ENCODE assay signal across 19 cellular contexts in the genomic region with DNA sequence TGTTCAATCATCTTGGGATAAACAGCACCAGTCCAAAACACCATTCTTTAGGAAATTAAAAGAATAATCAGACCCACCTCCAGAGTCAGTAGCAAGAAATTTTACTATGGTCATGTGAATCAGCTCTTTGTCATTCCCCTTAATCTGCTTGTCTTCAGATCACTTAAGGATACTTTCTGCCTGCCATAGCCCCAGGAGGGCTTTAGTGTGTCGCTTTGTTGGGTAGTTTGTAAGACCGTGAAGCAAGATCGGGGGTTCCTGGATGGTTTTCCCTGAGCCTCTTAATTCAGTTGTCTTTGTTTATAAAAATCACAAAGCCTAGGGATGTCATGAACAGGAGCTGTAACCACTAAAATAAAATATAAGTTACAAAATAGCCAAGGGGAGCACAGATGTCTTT.
DNase-seq lines count a peak whose midpoint lies in the region; ATAC-seq, FAIRE-seq and TF ChIP-seq lines count a peak whose summit lies in the region.
"Had no signal": no experiment of that assay in that cellular context is flagged by ENCODE, and none has a peak within 500 bp of the region (broad histone marks: within the 10 kb centered on the region; RNA-seq: fewer than 3 reads in every experiment).

No MANE protein-coding gene starts in this region.

- no peak for TF ChIP-seq RAD21 in HepG2 (CRISPR knock-in tag; IDR thresholded peaks at IDR 0.05)

- no peaks in the 10 kb centered on the region for H3K9me3 ChIP-seq in HepG2 (ENCODE audit: low read length)
- no peaks in the 10 kb centered on the region for H3K9me3 ChIP-seq in right lobe of liver
- no peaks in the 10 kb centered on the region for H3K9me3 ChIP-seq in NT2/D1 (ENCODE audit: insufficient read depth, low read length)
- no peaks in the 10 kb centered on the region for H3K9me3 ChIP-seq in iPS-18a (ENCODE audit: control insufficient read depth, low read depth, low read length)
- H3K9me3 ChIP-seq in right cardiac atrium (ENCODE audit: control insufficient read depth, low read length): no peaks in the 10 kb centered on the region
- H3K9me3 ChIP-seq: BLaER1 had no signal

- H3K4me3 ChIP-seq in HepG2 (replicated peaks in 1 of 3; ENCODE audit: insufficient read depth in 1 of 3, low read depth in 2 of 3, low read length in 3 of 3) (no peak overlapping the region), right lobe of liver (no peak overlapping the region), NT2/D1 (ENCODE audit: insufficient read length, low read depth) (no peak overlapping the region), iPS-18a (ENCODE audit: low read length) (peak overlapping the region; percentile 6), right cardiac atrium (ENCODE audit: low read length) (no peak overlapping the region)
- H3K4me3 ChIP-seq: BLaER1, GM12878 had no signal

- TF ChIP-seq POLR2A in HepG2 (IDR thresholded peaks at IDR 0.05; ENCODE audit: insufficient read depth in 1 of 2, low read depth in 2 of 2, low read length in 2 of 2) (no peak), right lobe of liver (IDR thresholded peaks at IDR 0.05) (no peak)

- DNase-seq in HepG2 (ENCODE audit: low spot score) (no peak), right lobe of liver (no peak), NT2/D1 (ENCODE audit: low read depth, low spot score) (peak; percentile 22), right cardiac atrium (no peak), GF-D8 (lab: John Stamatoyannopoulos, UW) (no peak), DMS53 (lab: John Stamatoyannopoulos, UW) (no peak)
- DNase-seq: CD8-positive, alpha-beta T cell; DMS79; Kasumi-1; NCI-H187 treated with DMSO at 0.1 percent for 48 hours; NCI-H2171; NCI-H748 treated with DMSO at 0.1 percent for 48 hours had no signal

- H2AFZ ChIP-seq in HepG2 (ENCODE audit: low read length): no peak overlapping the region

- no peak for FAIRE-seq in HepG2 (lab: Jason Lieb, UNC)
- FAIRE-seq: GM12878, GM18507, H54 had no signal

- H3K27ac ChIP-seq in HepG2 (ENCODE audit: extremely low read length, insufficient read depth, low read length) (no peak overlapping the region), right lobe of liver (no peak overlapping the region), iPS-18a (ENCODE audit: low read length) (no peak overlapping the region), right cardiac atrium (ENCODE audit: low read length) (no peak overlapping the region)
- H3K27ac ChIP-seq: BLaER1 had no signal

- intact Hi-C loops in HepG2 (cut with micrococcal nuclease; ENCODE audit: unreplicated experiment): no loop called here
- intact Hi-C loops in right lobe of liver (cut with DNase I): no loop called here
- intact Hi-C loops in right cardiac atrium (cut with DNase I): no loop called here

- no peak overlapping the region for H3K4me2 ChIP-seq in HepG2 (ENCODE audit: low read depth, low read length)
- H3K4me2 ChIP-seq: BLaER1 had no signal

- in situ Hi-C loops in HepG2 (cut with HindIII; ENCODE audit: extremely low pct_ligation_motif_present, low pct_unique_long_range_greater_than_20kb): no loop called here

- no peak for ATAC-seq in HepG2
- ATAC-seq in right lobe of liver: no peak
- ATAC-seq in right cardiac atrium: no peak
- no peak for ATAC-seq in HG02610 (IDR thresholded peaks at IDR 0.05; ENCODE audit: unreplicated experiment)
- ATAC-seq: CD8-positive, alpha-beta T cell; GM12878; Panc1 had no signal

- H3K27me3 ChIP-seq in HepG2 (ENCODE audit: control insufficient read depth in 1 of 2, insufficient read depth in 2 of 2, low read length in 2 of 2) (no peaks in the 10 kb centered on the region), right lobe of liver (no peaks in the 10 kb centered on the region), NT2/D1 (ENCODE audit: insufficient read depth, insufficient read length) (no peaks in the 10 kb centered on the region), iPS-18a (ENCODE audit: control insufficient read depth, insufficient read depth, low read length) (no peaks in the 10 kb centered on the region), right cardiac atrium (ENCODE audit: control insufficient read depth, insufficient read depth) (no peaks in the 10 kb centered on the region)
- H3K27me3 ChIP-seq: BLaER1 had no signal

- BruUV-seq in HepG2 (replicated peaks; lab: Mats Ljungman, UMichigan): no TSS peak

- no peaks in the 10 kb centered on the region for H3K4me1 ChIP-seq in HepG2 (ENCODE audit: insufficient read depth, low read length)
- H3K4me1 ChIP-seq in right lobe of liver: no peaks in the 10 kb centered on the region
- no peaks in the 10 kb centered on the region for H3K4me1 ChIP-seq in NT2/D1 (ENCODE audit: insufficient read depth, insufficient read length)
- peaks cover 15% of the 10 kb centered on the region for H3K4me1 ChIP-seq in iPS-18a (ENCODE audit: control insufficient read depth, low read depth, low read length)
- H3K4me1 ChIP-seq in right cardiac atrium (ENCODE audit: control insufficient read depth, insufficient read depth, low read length): no peaks in the 10 kb centered on the region
- H3K4me1 ChIP-seq: BLaER1 had no signal

- no peak for TF ChIP-seq CTCF in HepG2 (CRISPR knock-in tag; IDR thresholded peaks at IDR 0.05)
- no peak for TF ChIP-seq CTCF in right lobe of liver (IDR thresholded peaks at IDR 0.05)

- no peak for TF ChIP-seq EP300 in HepG2 (IDR thresholded peaks at IDR 0.05; ENCODE audit: low read depth in 2 of 2, low read length in 2 of 2)
- no peak for TF ChIP-seq EP300 in HepG2 (CRISPR knock-in tag; IDR thresholded peaks at IDR 0.05; ENCODE audit: borderline replicate concordance)

- POLR2A ChIA-PET in HepG2 (lab: Yijun Ruan, JAX): no interaction called here

- H3K36me3 ChIP-seq in HepG2 (replicated peaks in 1 of 2; ENCODE audit: control insufficient read depth in 1 of 2, insufficient read depth in 2 of 2, low read length in 2 of 2) (0 out of 5 replicates have a peak, but pooled peaks cover 0 to 6% of the 10 kb centered on the region in 2 experiments), right lobe of liver (no peaks in the 10 kb centered on the region), NT2/D1 (ENCODE audit: insufficient read depth, insufficient read length, low read length) (no peaks in the 10 kb centered on the region), iPS-18a (ENCODE audit: control insufficient read depth, low read depth, low read length) (no peaks in the 10 kb centered on the region)
- H3K36me3 ChIP-seq: BLaER1 had no signal

- H4K20me1 ChIP-seq in HepG2 (ENCODE audit: insufficient read depth, low read length): no peaks in the 10 kb centered on the region
- H4K20me1 ChIP-seq: BLaER1 had no signal

- WGBS in HepG2 (ENCODE audit: low lambda C conversion rate): 86% methylated on average over 3 of the region's 3 CpGs
- no CpG with 5 or more reads among the region's 3 CpGs for WGBS in right lobe of liver (ENCODE audit: insufficient coverage, low coverage, low lambda C conversion rate, missing lambda C conversion rate)
- 68% methylated on average over 3 of the region's 3 CpGs for WGBS in right cardiac atrium

- CTCF ChIA-PET in HepG2 (lab: Yijun Ruan, JAX; ENCODE audit: low intra/inter-chr PET ratio, low total read pairs): no interaction called here

- no peaks in the 10 kb centered on the region for H3K79me2 ChIP-seq in HepG2 (ENCODE audit: insufficient read depth, low read length)

- H3K9ac ChIP-seq in HepG2 (ENCODE audit: insufficient read depth, low read depth, low read length): no peak overlapping the region
- no peak overlapping the region for H3K9ac ChIP-seq in NT2/D1 (ENCODE audit: insufficient read length, low read depth)
- H3K9ac ChIP-seq in iPS-18a (ENCODE audit: low read length): no peak overlapping the region
- H3K9ac ChIP-seq: BLaER1 had no signal

TF ChIP-seq in HepG2, 621 proteins besides CTCF, POLR2A, EP300 and RAD21:
- peak; percentile 4 for TF ChIP-seq AGO2 (optimal IDR thresholded peaks at IDR 0.05; ENCODE audit: low read depth, low read length)
- TF ChIP-seq, protein P1, sequence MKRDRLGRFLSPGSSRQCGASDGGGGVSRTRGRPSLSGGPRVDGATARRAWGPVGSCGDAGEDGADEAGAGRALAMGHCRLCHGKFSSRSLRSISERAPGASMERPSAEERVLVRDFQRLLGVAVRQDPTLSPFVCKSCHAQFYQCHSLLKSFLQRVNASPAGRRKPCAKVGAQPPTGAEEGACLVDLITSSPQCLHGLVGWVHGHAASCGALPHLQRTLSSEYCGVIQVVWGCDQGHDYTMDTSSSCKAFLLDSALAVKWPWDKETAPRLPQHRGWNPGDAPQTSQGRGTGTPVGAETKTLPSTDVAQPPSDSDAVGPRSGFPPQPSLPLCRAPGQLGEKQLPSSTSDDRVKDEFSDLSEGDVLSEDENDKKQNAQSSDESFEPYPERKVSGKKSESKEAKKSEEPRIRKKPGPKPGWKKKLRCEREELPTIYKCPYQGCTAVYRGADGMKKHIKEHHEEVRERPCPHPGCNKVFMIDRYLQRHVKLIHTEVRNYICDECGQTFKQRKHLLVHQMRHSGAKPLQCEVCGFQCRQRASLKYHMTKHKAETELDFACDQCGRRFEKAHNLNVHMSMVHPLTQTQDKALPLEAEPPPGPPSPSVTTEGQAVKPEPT (CRISPR knock-in tag; IDR thresholded peaks at IDR 0.05; ENCODE audit: low read depth): no peak
TF ChIP-seq in HepG2: peak in this region for 1.
